In genomic region chr9:97564291-97565175, GRCh38 we compare ENCODE assay signal across 8 cellular contexts.
DNase-seq lines count a peak whose midpoint lies in the region; ATAC-seq and TF ChIP-seq lines count a peak whose summit lies in the region.

No MANE protein-coding gene starts in this region.

- no peak overlapping the region for H3K4me3 ChIP-seq in ovary

- no peaks in the 10 kb centered on the region for H3K36me3 ChIP-seq in ovary

- DNase-seq in EH (ENCODE audit: low read depth) (peak; percentile 71), RPMI8226 (peak; percentile 13), fibroblast of gingiva (ENCODE audit: low read depth) (peak; percentile 39), ovary (peak in 3 of 5 donors; percentile 29 to 49 (median 37)), HK-2 (ENCODE audit: unreplicated experiment) (no peak)
- DNase-seq in stimulated activated naive CD4-positive, alpha-beta T cell treated with Interleukin-2 at 50 U/mL for 16 hours (lab: John Stamatoyannopoulos, UW) = no peak

- H3K27me3 ChIP-seq in ovary = no peaks in the 10 kb centered on the region

- ATAC-seq in GM18498 (IDR thresholded peaks at IDR 0.05; ENCODE audit: unreplicated experiment) (no peak), HG02938 (IDR thresholded peaks at IDR 0.05; ENCODE audit: unreplicated experiment) (no peak)

- no peaks in the 10 kb centered on the region for H3K9me3 ChIP-seq in ovary

- no peak for TF ChIP-seq EP300 in ovary (IDR thresholded peaks at IDR 0.05)

- WGBS in ovary, 3 donors = 31 to 43% (median 42%) methylated on average over 14 of the region's 14 CpGs

- intact Hi-C loops in ovary (cut with DNase I) = no loop called here

- TF ChIP-seq CTCF in ovary (IDR thresholded peaks at IDR 0.05) = no peak

- H3K4me1 ChIP-seq in ovary (ENCODE audit: insufficient read depth) = peaks cover 11% of the 10 kb centered on the region

- peak overlapping the region; percentile 34 to 59 for H3K27ac ChIP-seq in ovary

- no peak for TF ChIP-seq POLR2A in ovary (IDR thresholded peaks at IDR 0.05)

Comparison
In these comparisons a context has a peak if more than half of its experiments do, and no peak if none do; other contexts are left out.
1. DNase-seq: peak in EH (single experiment), RPMI8226 (single experiment), fibroblast of gingiva (single experiment) and ovary (3 of 5); none in stimulated activated naive CD4-positive, alpha-beta T cell treated with Interleukin-2 at 50 U/mL for 16 hours (single experiment) and HK-2 (single experiment).